ENCODE assay signal across 12 cellular contexts in the genomic region with DNA sequence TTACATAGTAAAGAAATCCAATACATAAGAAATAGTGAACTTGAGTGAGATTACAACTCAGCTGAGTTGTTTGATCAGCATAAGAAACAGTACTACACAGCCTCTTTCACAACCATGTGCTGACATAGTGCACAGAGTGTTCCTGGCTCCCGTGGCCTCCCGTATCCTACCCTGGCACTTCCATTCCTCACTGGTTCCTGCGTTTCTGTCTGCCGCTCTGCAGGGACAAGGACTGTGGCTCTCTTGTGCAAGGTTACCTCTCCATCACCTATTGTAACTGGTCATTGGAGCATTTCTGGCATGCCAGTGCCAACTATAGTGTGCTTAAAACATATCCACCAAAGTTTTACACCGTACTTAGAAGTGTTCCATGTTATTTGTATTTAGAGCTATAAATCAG. TPM values are rescaled to one million over a fixed set of nuclear protein-coding genes. Genes with fewer than 3 reads are reported as not detected.
DNase-seq lines count a peak whose midpoint lies in the region; TF ChIP-seq lines count a peak whose summit lies in the region.
"Had no signal": no experiment of that assay in that cellular context is flagged by ENCODE, and none has a peak within 500 bp of the region (broad histone marks: within the 10 kb centered on the region; RNA-seq: fewer than 3 reads in every experiment).

No MANE protein-coding gene starts in this region.

- WGBS in esophagus muscularis mucosa = 72% methylated on average over 5 of the region's 5 CpGs

- H3K36me3 ChIP-seq in left ventricle myocardium inferior (no peaks in the 10 kb centered on the region), skeletal muscle satellite cell (ENCODE audit: insufficient read depth, low read length) (no peaks in the 10 kb centered on the region), esophagus muscularis mucosa (no peaks in the 10 kb centered on the region)
- H3K36me3 ChIP-seq: SJSA1, suprapubic skin had no signal

- peak overlapping the region; percentile 9 for H3K4me3 Mint-ChIP-seq in activated naive CD8-positive, alpha-beta T cell
- H3K4me3 Mint-ChIP-seq in T-helper 2 cell treated with Interferon-gamma antibody and Interleukin-4, amounts not matched to agents 5 μg/mL and 100 μg/mL, for 36 hours = no peak overlapping the region
- H3K4me3 Mint-ChIP-seq: endodermal cell had no signal

- H3K27ac ChIP-seq in left ventricle myocardium inferior (replicated peaks) (no peak overlapping the region), esophagus muscularis mucosa (replicated peaks in 1 of 4) (no peak overlapping the region)
- H3K27ac ChIP-seq: SJSA1, suprapubic skin had no signal

- TF ChIP-seq EP300 in esophagus muscularis mucosa (IDR thresholded peaks at IDR 0.05) = no peak

- TF ChIP-seq POLR2A in esophagus muscularis mucosa (IDR thresholded peaks at IDR 0.05; ENCODE audit: low read depth) = no peak

- peak overlapping the region; percentile 64 for H3K27ac Mint-ChIP-seq in activated naive CD8-positive, alpha-beta T cell
- no peak overlapping the region for H3K27ac Mint-ChIP-seq in T-helper 2 cell treated with Interferon-gamma antibody and Interleukin-4, amounts not matched to agents 5 μg/mL and 100 μg/mL, for 36 hours
- H3K27ac Mint-ChIP-seq: endodermal cell had no signal

- H3K9ac ChIP-seq in skeletal muscle satellite cell (ENCODE audit: low read depth, low read length) = peak overlapping the region; percentile 21

- no peaks in the 10 kb centered on the region for H3K36me3 Mint-ChIP-seq in activated naive CD8-positive, alpha-beta T cell
- no peaks in the 10 kb centered on the region for H3K36me3 Mint-ChIP-seq in T-helper 2 cell treated with Interferon-gamma antibody and Interleukin-4, amounts not matched to agents 5 μg/mL and 100 μg/mL, for 36 hours (ENCODE audit: low read depth)

- H3K4me1 Mint-ChIP-seq in activated naive CD8-positive, alpha-beta T cell (ENCODE audit: low read depth) = peaks cover 40% of the 10 kb centered on the region
- peaks cover 4% of the 10 kb centered on the region for H3K4me1 Mint-ChIP-seq in T-helper 2 cell treated with Interferon-gamma antibody and Interleukin-4, amounts not matched to agents 5 μg/mL and 100 μg/mL, for 36 hours (ENCODE audit: low read depth)

- H3K4me2 ChIP-seq in skeletal muscle satellite cell (ENCODE audit: low read length) = peak overlapping the region; percentile 29

- no peaks in the 10 kb centered on the region for H3K9me3 Mint-ChIP-seq in activated naive CD8-positive, alpha-beta T cell (ENCODE audit: low read depth)
- H3K9me3 Mint-ChIP-seq in T-helper 2 cell treated with Interferon-gamma antibody and Interleukin-4, amounts not matched to agents 5 μg/mL and 100 μg/mL, for 36 hours = no peaks in the 10 kb centered on the region
- H3K9me3 Mint-ChIP-seq: endodermal cell had no signal

- H3K4me1 ChIP-seq in left ventricle myocardium inferior = peaks cover 6% of the 10 kb centered on the region
- peaks cover 24% of the 10 kb centered on the region for H3K4me1 ChIP-seq in skeletal muscle satellite cell (ENCODE audit: control insufficient read depth, insufficient read depth, low read length)
- peaks cover 0 to 7% (median 0%) of the 10 kb centered on the region in 4 donors for H3K4me1 ChIP-seq in esophagus muscularis mucosa

- peaks cover 8% of the 10 kb centered on the region for H3K27me3 ChIP-seq in left ventricle myocardium inferior (ENCODE audit: low read depth)
- no peaks in the 10 kb centered on the region for H3K27me3 ChIP-seq in skeletal muscle satellite cell (ENCODE audit: control insufficient read depth, insufficient read depth, low read length)
- no peaks in the 10 kb centered on the region for H3K27me3 ChIP-seq in esophagus muscularis mucosa
- H3K27me3 ChIP-seq: SJSA1, suprapubic skin had no signal

- H3K27me3 Mint-ChIP-seq in activated naive CD8-positive, alpha-beta T cell = no peaks in the 10 kb centered on the region
- H3K27me3 Mint-ChIP-seq in T-helper 2 cell treated with Interferon-gamma antibody and Interleukin-4, amounts not matched to agents 5 μg/mL and 100 μg/mL, for 36 hours (ENCODE audit: low read depth) = peaks cover 2% of the 10 kb centered on the region

- intact Hi-C loops in left ventricle myocardium inferior (cut with micrococcal nuclease) = loop anchor here (10.0 kb wide), 2 partner anchors 272 to 362 kb away; no protein-coding TSS in a partner anchor
- intact Hi-C loops in esophagus muscularis mucosa (cut with DNase I) = loop anchor here (2.0 to 5.0 kb wide), 2 partner anchors 276 to 374 kb away; no protein-coding TSS in a partner anchor

- H3K4me3 ChIP-seq in LNCaP clone FGC (ENCODE audit: low read depth, low read length) = no peak overlapping the region
- H3K4me3 ChIP-seq in left ventricle myocardium inferior = no peak overlapping the region
- no peak overlapping the region for H3K4me3 ChIP-seq in skeletal muscle satellite cell (ENCODE audit: low read length)
- H3K4me3 ChIP-seq in esophagus muscularis mucosa = no peak overlapping the region
- H3K4me3 ChIP-seq: SJSA1, suprapubic skin had no signal

- no peak for TF ChIP-seq CTCF in LNCaP clone FGC (IDR thresholded peaks at IDR 0.05; ENCODE audit: control insufficient read depth, extremely low read depth, insufficient read depth)
- TF ChIP-seq CTCF in left ventricle myocardium inferior (IDR thresholded peaks at IDR 0.05; ENCODE audit: borderline replicate concordance) = no peak
- TF ChIP-seq CTCF in esophagus muscularis mucosa (IDR thresholded peaks at IDR 0.05) = no peak

- H3K9me3 ChIP-seq in left ventricle myocardium inferior (replicated peaks) (no peaks in the 10 kb centered on the region), skeletal muscle satellite cell (replicated peaks; ENCODE audit: low read length) (no peaks in the 10 kb centered on the region), esophagus muscularis mucosa (no peaks in the 10 kb centered on the region)
- H3K9me3 ChIP-seq: suprapubic skin had no signal

- DNase-seq in LNCaP clone FGC (ENCODE audit: low read depth) = peak; percentile 57
- DNase-seq in left ventricle myocardium inferior = peak; percentile 26
- no peak for DNase-seq in NCI-H774 (lab: John Stamatoyannopoulos, UW)
- DNase-seq in T-helper 2 cell treated with Interferon-gamma antibody and Interleukin-4, amounts not matched to agents 5 μg/mL and 100 μg/mL, for 36 hours (ENCODE audit: low spot score) = no peak
- no peak for DNase-seq in amniotic stem cell (lab: John Stamatoyannopoulos, UW)
- no peak for DNase-seq in esophagus muscularis mucosa (ENCODE audit: extremely low spot score)
- DNase-seq: endodermal cell, NCI-H1048 had no signal

RNA-seq across cellular contexts. Expression of a gene that starts 46.3 kb away (rescaled TPM):
- total RNA-seq in left ventricle myocardium inferior (0.55 TPM), esophagus muscularis mucosa (1 to 10 TPM in 2 of 4 donors, under 1 TPM in 2; 0.92 to 2.1 (median 1.1) TPM)
- total RNA-seq in skeletal muscle satellite cell (2012; rRNA removed) = 0.22 and 0.25 TPM in 2 replicates

RNA-seq across cellular contexts. Expression of a gene that starts 46.7 kb away (rescaled TPM):
- total RNA-seq in left ventricle myocardium inferior (2.3 TPM), esophagus muscularis mucosa (1 to 10 TPM; 2.1 to 4.5 (median 3.7) TPM)
- total RNA-seq in skeletal muscle satellite cell (2012; rRNA removed) = 0.51 and 5.0 TPM in 2 replicates

Comparison
In these comparisons a context has a peak if more than half of its experiments do, and no peak if none do; other contexts are left out.
1. DNase-seq: peak in LNCaP clone FGC (single experiment) and left ventricle myocardium inferior (single experiment); none in NCI-H774 (single experiment), T-helper 2 cell treated with Interferon-gamma antibody and Interleukin-4, amounts not matched to agents 5 μg/mL and 100 μg/mL, for 36 hours (single experiment), amniotic stem cell (single experiment) and esophagus muscularis mucosa (single experiment).